16 cellular contexts compared by ENCODE assay signal in genomic region chr4:102585329-102585728, GRCh38.
DNase-seq lines count a peak whose midpoint lies in the region; ATAC-seq and TF ChIP-seq lines count a peak whose summit lies in the region.
"Had no signal": no experiment of that assay in that cellular context is flagged by ENCODE, and none has a peak within 500 bp of the region (broad histone marks: within the 10 kb centered on the region; RNA-seq: fewer than 3 reads in every experiment).

No MANE protein-coding gene starts in this region.

- DNase-seq in activated naive CD4-positive, alpha-beta T cell treated with anti-CD3 and anti-CD28 coated beads for 36 hours: peak; percentile 60
- no peak for DNase-seq in activated naive CD4-positive, alpha-beta T cell treated with anti-CD3 and anti-CD28 coated beads, Interleukin-2, amount 50 U/mL, for 16 hours
- peak; percentile 63 for DNase-seq in activated CD4-positive, alpha-beta memory T cell treated with anti-CD3 and anti-CD28 coated beads for 36 hours
- DNase-seq in stimulated activated effector memory CD8-positive, alpha-beta T cell treated with anti-CD3 and anti-CD28 coated beads, Interleukin-12 subunit alpha, Interleukin-12 subunit beta, amount 100 ng/mL, for 72 hours (ENCODE audit: low spot score in 2 of 2): no peak
- DNase-seq in WERI-Rb-1: no peak
- DNase-seq in neural progenitor cell (ENCODE audit: low spot score): no peak
- DNase-seq: adrenal gland, DMS79 treated with DMSO at 0.1 percent for 48 hours, dorsolateral prefrontal cortex, NCI-H446, sigmoid colon, uterus had no signal

- POLR2A ChIA-PET in activated CD4-positive, alpha-beta memory T cell treated with anti-CD3 and anti-CD28 coated beads for 36 hours (lab: Charles Lee): interaction anchor here (0.6 to 3.0 kb wide), 7 partner anchors 10 to 242 kb away, joined by 3 to 10 read pairs (median 4); partner anchors contain the start of gene UBE2D3

- CTCF ChIA-PET in activated naive CD4-positive, alpha-beta T cell treated with anti-CD3 and anti-CD28 coated beads for 36 hours (lab: Charles Lee): interaction anchor here (0.7 to 1.2 kb wide), 3 partner anchors 20 to 424 kb away, joined by 3 to 4 read pairs (median 3); no protein-coding TSS in a partner anchor
- CTCF ChIA-PET in activated CD4-positive, alpha-beta memory T cell treated with anti-CD3 and anti-CD28 coated beads for 36 hours (lab: Charles Lee): interaction anchor here (1.0 to 1.4 kb wide), 3 partner anchors 17 to 28 kb away, joined by 3 to 6 read pairs (median 4); no protein-coding TSS in a partner anchor

- H3K9ac ChIP-seq in neural progenitor cell: no peak overlapping the region

- intact Hi-C loops in activated naive CD4-positive, alpha-beta T cell treated with anti-CD3 and anti-CD28 coated beads for 36 hours (cut with micrococcal nuclease): loop anchor here (1.0 to 2.0 kb wide), 3 partner anchors 13 to 27 kb away; no protein-coding TSS in a partner anchor
- intact Hi-C loops in activated CD4-positive, alpha-beta memory T cell treated with anti-CD3 and anti-CD28 coated beads for 36 hours (cut with micrococcal nuclease): loop anchor here (1.0 to 5.0 kb wide), 2 partner anchors 33 to 85 kb away; no protein-coding TSS in a partner anchor

- no peaks in the 10 kb centered on the region for H3K9me3 ChIP-seq in WERI-Rb-1 (ENCODE audit: severe bottlenecking)
- H3K9me3 ChIP-seq in neural progenitor cell (ENCODE audit: low read depth): no peaks in the 10 kb centered on the region
- H3K9me3 ChIP-seq: adrenal gland, gastroesophageal sphincter, sigmoid colon, uterus had no signal

- H3K27me3 ChIP-seq in WERI-Rb-1 (ENCODE audit: insufficient read depth, low read depth, severe bottlenecking): no peaks in the 10 kb centered on the region
- no peaks in the 10 kb centered on the region for H3K27me3 ChIP-seq in neural progenitor cell
- H3K27me3 ChIP-seq: adrenal gland, dorsolateral prefrontal cortex, gastroesophageal sphincter, sigmoid colon, uterus had no signal

- no peaks in the 10 kb centered on the region for H3F3A ChIP-seq in neural progenitor cell (ENCODE audit: low read depth)

- H3K4me1 Mint-ChIP-seq in activated naive CD4-positive, alpha-beta T cell treated with anti-CD3 and anti-CD28 coated beads for 36 hours (ENCODE audit: low read depth): peaks cover 72% of the 10 kb centered on the region
- H3K4me1 Mint-ChIP-seq in activated CD4-positive, alpha-beta memory T cell treated with anti-CD3 and anti-CD28 coated beads for 36 hours (ENCODE audit: low read depth): peaks cover 78% of the 10 kb centered on the region
- H3K4me1 Mint-ChIP-seq in stimulated activated effector memory CD8-positive, alpha-beta T cell treated with anti-CD3 and anti-CD28 coated beads, Interleukin-12 subunit alpha, Interleukin-12 subunit beta, amount 100 ng/mL, for 72 hours: peaks cover 52% of the 10 kb centered on the region
- no peaks in the 10 kb centered on the region for H3K4me1 Mint-ChIP-seq in neural progenitor cell

- H3K9me3 Mint-ChIP-seq in activated naive CD4-positive, alpha-beta T cell treated with anti-CD3 and anti-CD28 coated beads for 36 hours: no peaks in the 10 kb centered on the region
- no peaks in the 10 kb centered on the region for H3K9me3 Mint-ChIP-seq in activated CD4-positive, alpha-beta memory T cell treated with anti-CD3 and anti-CD28 coated beads for 36 hours
- no peaks in the 10 kb centered on the region for H3K9me3 Mint-ChIP-seq in stimulated activated effector memory CD8-positive, alpha-beta T cell treated with anti-CD3 and anti-CD28 coated beads, Interleukin-12 subunit alpha, Interleukin-12 subunit beta, amount 100 ng/mL, for 72 hours
- H3K9me3 Mint-ChIP-seq in neural progenitor cell: no peaks in the 10 kb centered on the region

- no peak overlapping the region for H3K4me3 Mint-ChIP-seq in activated naive CD4-positive, alpha-beta T cell treated with anti-CD3 and anti-CD28 coated beads for 36 hours
- peak overlapping the region; percentile 1 for H3K4me3 Mint-ChIP-seq in activated CD4-positive, alpha-beta memory T cell treated with anti-CD3 and anti-CD28 coated beads for 36 hours
- H3K4me3 Mint-ChIP-seq in stimulated activated effector memory CD8-positive, alpha-beta T cell treated with anti-CD3 and anti-CD28 coated beads, Interleukin-12 subunit alpha, Interleukin-12 subunit beta, amount 100 ng/mL, for 72 hours: peak overlapping the region; percentile 53
- H3K4me3 Mint-ChIP-seq in neural progenitor cell: no peak overlapping the region

- H3K27ac ChIP-seq in WERI-Rb-1 (no peak overlapping the region), neural progenitor cell (no peak overlapping the region)
- H3K27ac ChIP-seq: adrenal gland, dorsolateral prefrontal cortex, gastroesophageal sphincter, sigmoid colon, uterus had no signal

- TF ChIP-seq CTCF in WERI-Rb-1 (IDR thresholded peaks at IDR 0.05; ENCODE audit: low read depth, low read length) (no peak), neural progenitor cell (IDR thresholded peaks at IDR 0.05) (no peak)

- no peak overlapping the region for H3K4me2 ChIP-seq in neural progenitor cell

- no peaks in the 10 kb centered on the region for H4K20me1 ChIP-seq in neural progenitor cell (ENCODE audit: low read depth)

- H3K4me3 ChIP-seq in WERI-Rb-1 (ENCODE audit: low read depth, low read length): no peak overlapping the region
- H3K4me3 ChIP-seq in neural progenitor cell: no peak overlapping the region
- H3K4me3 ChIP-seq: adrenal gland, dorsolateral prefrontal cortex, gastroesophageal sphincter, sigmoid colon, uterus had no signal

- ATAC-seq in HG02610 (IDR thresholded peaks at IDR 0.05; ENCODE audit: unreplicated experiment) (peak; percentile 31), GM19023 (IDR thresholded peaks at IDR 0.05; ENCODE audit: unreplicated experiment) (no peak)
- peak; percentile 69 for ATAC-seq in stimulated activated effector memory CD8-positive, alpha-beta T cell treated with anti-CD3 and anti-CD28 coated beads, Interleukin-12 subunit alpha, Interleukin-12 subunit beta, amount 100 ng/mL, for 72 hours
- ATAC-seq: gastroesophageal sphincter, HCT116 had no signal

- no peaks in the 10 kb centered on the region for H3K79me2 ChIP-seq in neural progenitor cell (ENCODE audit: low read depth)

- H3K36me3 ChIP-seq in WERI-Rb-1 (peaks cover 6% of the 10 kb centered on the region), neural progenitor cell (no peaks in the 10 kb centered on the region)
- H3K36me3 ChIP-seq: uterus had no signal

- H3K36me3 Mint-ChIP-seq in activated naive CD4-positive, alpha-beta T cell treated with anti-CD3 and anti-CD28 coated beads for 36 hours (ENCODE audit: low read depth): peaks cover 66% of the 10 kb centered on the region
- H3K36me3 Mint-ChIP-seq in activated CD4-positive, alpha-beta memory T cell treated with anti-CD3 and anti-CD28 coated beads for 36 hours: peaks cover 73% of the 10 kb centered on the region
- peaks cover 100% of the 10 kb centered on the region for H3K36me3 Mint-ChIP-seq in stimulated activated effector memory CD8-positive, alpha-beta T cell treated with anti-CD3 and anti-CD28 coated beads, Interleukin-12 subunit alpha, Interleukin-12 subunit beta, amount 100 ng/mL, for 72 hours
- no peaks in the 10 kb centered on the region for H3K36me3 Mint-ChIP-seq in neural progenitor cell

- no peaks in the 10 kb centered on the region for H3K27me3 Mint-ChIP-seq in activated naive CD4-positive, alpha-beta T cell treated with anti-CD3 and anti-CD28 coated beads for 36 hours (ENCODE audit: low read depth)
- no peaks in the 10 kb centered on the region for H3K27me3 Mint-ChIP-seq in activated CD4-positive, alpha-beta memory T cell treated with anti-CD3 and anti-CD28 coated beads for 36 hours
- H3K27me3 Mint-ChIP-seq in neural progenitor cell (ENCODE audit: insufficient read depth, low read depth): no peaks in the 10 kb centered on the region

- peak overlapping the region; percentile 78 for H3K27ac Mint-ChIP-seq in activated naive CD4-positive, alpha-beta T cell treated with anti-CD3 and anti-CD28 coated beads for 36 hours
- peak overlapping the region; percentile 83 for H3K27ac Mint-ChIP-seq in activated CD4-positive, alpha-beta memory T cell treated with anti-CD3 and anti-CD28 coated beads for 36 hours
- peak overlapping the region; percentile 81 for H3K27ac Mint-ChIP-seq in stimulated activated effector memory CD8-positive, alpha-beta T cell treated with anti-CD3 and anti-CD28 coated beads, Interleukin-12 subunit alpha, Interleukin-12 subunit beta, amount 100 ng/mL, for 72 hours
- H3K27ac Mint-ChIP-seq in neural progenitor cell: no peak overlapping the region

- H3K4me1 ChIP-seq in neural progenitor cell: peaks cover 3% of the 10 kb centered on the region
- H3K4me1 ChIP-seq: adrenal gland, gastroesophageal sphincter, sigmoid colon, uterus had no signal

- H2AFZ ChIP-seq in neural progenitor cell (replicated peaks): no peak overlapping the region

Comparison
In these comparisons a context has a peak if more than half of its experiments do, and no peak if none do; other contexts are left out.
1. DNase-seq: peak in activated naive CD4-positive, alpha-beta T cell treated with anti-CD3 and anti-CD28 coated beads for 36 hours (single experiment) and activated CD4-positive, alpha-beta memory T cell treated with anti-CD3 and anti-CD28 coated beads for 36 hours (single experiment); none in activated naive CD4-positive, alpha-beta T cell treated with anti-CD3 and anti-CD28 coated beads, Interleukin-2, amount 50 U/mL, for 16 hours (single experiment), stimulated activated effector memory CD8-positive, alpha-beta T cell treated with anti-CD3 and anti-CD28 coated beads, Interleukin-12 subunit alpha, Interleukin-12 subunit beta, amount 100 ng/mL, for 72 hours (0 of 2), WERI-Rb-1 (single experiment) and neural progenitor cell (single experiment).
2. H3K4me3 Mint-ChIP-seq: peak in activated CD4-positive, alpha-beta memory T cell treated with anti-CD3 and anti-CD28 coated beads for 36 hours (single experiment) and stimulated activated effector memory CD8-positive, alpha-beta T cell treated with anti-CD3 and anti-CD28 coated beads, Interleukin-12 subunit alpha, Interleukin-12 subunit beta, amount 100 ng/mL, for 72 hours (single experiment); none in activated naive CD4-positive, alpha-beta T cell treated with anti-CD3 and anti-CD28 coated beads for 36 hours (single experiment) and neural progenitor cell (single experiment).